33 cellular contexts compared by ENCODE assay signal in genomic region chr6:131037194-131037897, GRCh38.
"Had no signal": no experiment of that assay in that cellular context is flagged by ENCODE, and none has a peak within 500 bp of the region (broad histone marks: within the 10 kb centered on the region; RNA-seq: fewer than 3 reads in every experiment).

No MANE protein-coding gene starts in this region.

- H3K4me3 Mint-ChIP-seq: activated B cell treated with CpG ODN at 0.5 μM for 24 hours; activated CD4-positive, alpha-beta memory T cell treated with anti-CD3 and anti-CD28 coated beads, Interleukin-2, amount 10 ng/mL, durations not matched to agents 7 days and 5 days; activated CD8-positive, alpha-beta memory T cell treated with anti-CD3 and anti-CD28 coated beads, Interleukin-2, amount 10 ng/mL, durations not matched to agents 7 days and 5 days; activated naive CD4-positive, alpha-beta T cell treated with anti-CD3 and anti-CD28 coated beads, Interleukin-2, amount 10 ng/mL, durations not matched to agents 7 days and 5 days; activated naive CD8-positive, alpha-beta T cell; activated naive CD8-positive, alpha-beta T cell treated with anti-CD3 and anti-CD28 coated beads, Interleukin-2, amount 50 U/mL, for 24 hours had no signal

- H3K27me3 ChIP-seq: brain microvascular endothelial cell, cardiac muscle cell had no signal

- ATAC-seq: activated CD8-positive, alpha-beta memory T cell treated with anti-CD3 and anti-CD28 coated beads, Interleukin-2, amount 10 ng/mL, durations not matched to agents 7 days and 5 days; activated naive CD8-positive, alpha-beta T cell treated with anti-CD3 and anti-CD28 coated beads, Interleukin-2, amount 50 U/mL, for 24 hours; Right ventricle myocardium inferior had no signal

- H3K27me3 Mint-ChIP-seq: activated B cell treated with CpG ODN at 0.5 μM for 24 hours; activated CD4-positive, alpha-beta memory T cell treated with anti-CD3 and anti-CD28 coated beads, Interleukin-2, amount 10 ng/mL, durations not matched to agents 7 days and 5 days; activated CD8-positive, alpha-beta memory T cell treated with anti-CD3 and anti-CD28 coated beads, Interleukin-2, amount 10 ng/mL, durations not matched to agents 7 days and 5 days; activated naive CD4-positive, alpha-beta T cell treated with anti-CD3 and anti-CD28 coated beads, Interleukin-2, amount 10 ng/mL, durations not matched to agents 7 days and 5 days; activated naive CD8-positive, alpha-beta T cell; activated naive CD8-positive, alpha-beta T cell treated with anti-CD3 and anti-CD28 coated beads, Interleukin-2, amount 50 U/mL, for 24 hours had no signal

- H3K4me1 Mint-ChIP-seq: activated CD4-positive, alpha-beta memory T cell treated with anti-CD3 and anti-CD28 coated beads, Interleukin-2, amount 10 ng/mL, durations not matched to agents 7 days and 5 days; activated naive CD4-positive, alpha-beta T cell treated with anti-CD3 and anti-CD28 coated beads, Interleukin-2, amount 10 ng/mL, durations not matched to agents 7 days and 5 days; activated naive CD8-positive, alpha-beta T cell treated with anti-CD3 and anti-CD28 coated beads, Interleukin-2, amount 50 U/mL, for 24 hours had no signal

- H3K27ac Mint-ChIP-seq: activated B cell treated with CpG ODN at 0.5 μM for 24 hours; activated CD4-positive, alpha-beta memory T cell treated with anti-CD3 and anti-CD28 coated beads, Interleukin-2, amount 10 ng/mL, durations not matched to agents 7 days and 5 days; activated CD8-positive, alpha-beta memory T cell treated with anti-CD3 and anti-CD28 coated beads, Interleukin-2, amount 10 ng/mL, durations not matched to agents 7 days and 5 days; activated naive CD4-positive, alpha-beta T cell treated with anti-CD3 and anti-CD28 coated beads, Interleukin-2, amount 10 ng/mL, durations not matched to agents 7 days and 5 days; activated naive CD8-positive, alpha-beta T cell; activated naive CD8-positive, alpha-beta T cell treated with anti-CD3 and anti-CD28 coated beads, Interleukin-2, amount 50 U/mL, for 24 hours had no signal

- H3K4me3 ChIP-seq: cardiac muscle cell, PC-9 had no signal

- DNase-seq: activated B cell treated with CpG ODN at 0.5 μM for 24 hours; activated CD4-positive, alpha-beta memory T cell treated with anti-CD3 and anti-CD28 coated beads, Interleukin-2, amount 10 ng/mL, durations not matched to agents 7 days and 5 days; activated CD4-positive, alpha-beta T cell treated with anti-CD3 and anti-CD28 coated beads for 4 hours; activated CD4-positive, CD25-positive, alpha-beta regulatory T cell treated with anti-CD3 and anti-CD28 coated beads, Interleukin-2, amount 50 U/mL, for 72 hours; activated CD8-positive, alpha-beta memory T cell treated with anti-CD3 and anti-CD28 coated beads for 24 hours; activated CD8-positive, alpha-beta memory T cell treated with anti-CD3 and anti-CD28 coated beads, Interleukin-2, amount 10 ng/mL, durations not matched to agents 7 days and 5 days; activated CD8-positive, alpha-beta memory T cell treated with anti-CD3 and anti-CD28 coated beads, Interleukin-2, amount 50 U/mL, for 48 hours; activated effector memory CD4-positive, alpha-beta T cell treated with Interleukin-2 at 50 U/mL for 16 hours; activated naive CD4-positive, alpha-beta T cell treated with anti-CD3 and anti-CD28 coated beads, Interleukin-2, amount 10 ng/mL, durations not matched to agents 7 days and 5 days; activated naive CD8-positive, alpha-beta T cell treated with anti-CD3 and anti-CD28 coated beads, Interleukin-2, amount 50 U/mL, for 24 hours; activated T-cell treated with anti-CD3 and anti-CD28 coated beads, Interleukin-2, amount 50 U/mL, for 48 hours; amniotic stem cell; aorta; brain microvascular endothelial cell; NCI-H1105; NCI-H1417 treated with DMSO at 0.1 percent for 48 hours; NCI-H187 treated with DMSO at 0.1 percent for 48 hours; NCI-H2081; NCI-H226; NCI-H446 treated with DMSO at 0.1 percent for 48 hours; NCI-H524 treated with DMSO at 0.1 percent for 48 hours; NK-92 treated with Interleukin-12 subunit alpha and Interleukin-12 subunit beta, amount 100 ng/mL, for 24 hours; PC-9; SIG-M5; SW 1271; T-helper 1 cell; T-helper 2 cell; T-helper 9 cell had no signal

- H3K36me3 Mint-ChIP-seq: activated CD8-positive, alpha-beta memory T cell treated with anti-CD3 and anti-CD28 coated beads, Interleukin-2, amount 10 ng/mL, durations not matched to agents 7 days and 5 days; activated naive CD4-positive, alpha-beta T cell treated with anti-CD3 and anti-CD28 coated beads, Interleukin-2, amount 10 ng/mL, durations not matched to agents 7 days and 5 days had no signal

- H3K9me3 Mint-ChIP-seq: activated B cell treated with CpG ODN at 0.5 μM for 24 hours; activated CD4-positive, alpha-beta memory T cell treated with anti-CD3 and anti-CD28 coated beads, Interleukin-2, amount 10 ng/mL, durations not matched to agents 7 days and 5 days; activated naive CD4-positive, alpha-beta T cell treated with anti-CD3 and anti-CD28 coated beads, Interleukin-2, amount 10 ng/mL, durations not matched to agents 7 days and 5 days; activated naive CD8-positive, alpha-beta T cell treated with anti-CD3 and anti-CD28 coated beads, Interleukin-2, amount 50 U/mL, for 24 hours had no signal

- H3K27ac ChIP-seq: brain microvascular endothelial cell, cardiac muscle cell, PC-9, RWPE1, VCaP had no signal

- H3K36me3 ChIP-seq: brain microvascular endothelial cell, cardiac muscle cell had no signal
